1 cellular context compared by ENCODE assay signal in the genomic region with DNA sequence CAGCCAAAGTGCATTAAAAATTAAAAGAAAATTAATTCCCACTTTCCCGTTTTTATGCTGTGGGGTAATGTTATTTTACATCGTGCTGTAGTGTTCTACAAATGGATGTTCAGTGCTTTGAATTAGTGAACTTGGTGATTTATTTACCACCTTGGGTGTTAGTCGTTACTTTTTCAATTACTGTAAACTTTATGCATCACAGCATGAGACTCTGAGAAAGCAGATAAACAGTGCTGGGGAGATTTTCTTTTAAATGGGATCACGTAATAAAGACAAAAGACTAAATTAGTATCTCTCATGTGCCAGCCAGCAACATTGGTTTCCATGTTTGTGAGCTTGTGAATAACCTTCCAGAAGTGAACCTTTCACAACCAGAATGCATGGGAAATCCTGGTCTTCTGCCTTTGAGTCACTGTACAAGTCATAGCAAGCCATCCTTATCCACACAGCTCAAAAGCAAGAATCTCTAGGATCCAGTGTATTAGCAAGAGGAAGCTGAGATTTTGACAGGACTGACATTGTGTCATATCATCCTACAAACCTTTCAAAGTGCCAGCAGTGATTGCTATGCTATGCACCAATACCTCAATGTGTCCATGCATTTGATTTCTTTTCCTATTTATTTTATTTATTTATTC.
TF ChIP-seq lines count a peak whose summit lies in the region.

No MANE protein-coding gene starts in this region.

TF ChIP-seq in K562, 482 proteins besides CTCF, POLR2A, EP300 and RAD21:
- TF ChIP-seq KDM1A (IDR thresholded peaks at IDR 0.05): peak; percentile 23 to 36; a peak in 2 of 4 replicates
- no peak for TF ChIP-seq SIRT6 (IDR thresholded peaks at IDR 0.05; ENCODE audit: low read depth, low read length)
